Comparison of ENCODE assay signal across 19 cellular contexts in the genomic region with DNA sequence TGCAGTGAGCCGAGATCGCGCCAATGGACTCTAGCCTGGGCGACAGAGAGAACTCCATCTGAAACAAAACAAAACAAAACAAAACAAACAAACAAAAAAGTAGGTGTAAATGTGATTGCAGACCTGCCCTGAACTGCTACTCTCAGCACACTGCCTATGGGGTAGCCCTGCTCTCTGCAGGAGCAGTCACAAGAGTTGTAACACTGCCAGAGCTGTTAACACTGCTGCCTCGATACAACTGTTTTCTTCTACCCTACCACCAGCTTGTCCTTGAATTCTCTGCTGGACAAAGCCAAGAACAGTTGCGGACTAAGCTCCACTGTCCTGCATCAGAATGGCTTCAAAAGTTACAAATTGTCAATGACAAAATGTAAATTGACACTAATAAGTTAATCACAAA.
"Had no signal": no experiment of that assay in that cellular context is flagged by ENCODE, and none has a peak within 500 bp of the region (broad histone marks: within the 10 kb centered on the region; RNA-seq: fewer than 3 reads in every experiment).

No MANE protein-coding gene starts in this region.

- H3K4me3 ChIP-seq: body of pancreas, cardiac muscle cell, mucosa of descending colon, uterus had no signal

- ATAC-seq: activated CD8-positive, alpha-beta T cell treated with anti-CD3 and anti-CD28 coated beads, Interleukin-2, amount 10 ng/mL, durations not matched to agents 7 days and 5 days; activated naive CD8-positive, alpha-beta T cell treated with anti-CD3 and anti-CD28 coated beads, Interleukin-2, amount 50 U/mL, for 24 hours; body of pancreas; effector memory CD8-positive, alpha-beta T cell; esophagus mucosa; left ventricle myocardium superior; mucosa of descending colon had no signal

- H3K36me3 ChIP-seq: cardiac muscle cell, uterus, WERI-Rb-1 had no signal

- H3K27ac ChIP-seq: body of pancreas, cardiac muscle cell, uterus, WERI-Rb-1 had no signal

- H3K4me1 ChIP-seq: uterus had no signal

- DNase-seq: activated CD4-positive, alpha-beta T cell treated with anti-CD3 and anti-CD28 coated beads for 1 hour; activated CD4-positive, alpha-beta T cell treated with anti-CD3 and anti-CD28 coated beads, Interleukin-2, amount 50 U/mL, for 1 hour; activated CD8-positive, alpha-beta T cell treated with anti-CD3 and anti-CD28 coated beads, Interleukin-2, amount 10 ng/mL, durations not matched to agents 7 days and 5 days; activated gamma-delta T cell; activated naive CD4-positive, alpha-beta T cell treated with anti-CD3 and anti-CD28 coated beads, Interleukin-2, amount 50 U/mL, for 16 hours; activated naive CD8-positive, alpha-beta T cell treated with anti-CD3 and anti-CD28 coated beads, Interleukin-2, amount 50 U/mL, for 24 hours; body of pancreas; effector memory CD8-positive, alpha-beta T cell; left ventricle myocardium superior; mammary epithelial cell; mucosa of descending colon; occipital lobe; stimulated activated CD4-positive, alpha-beta T cell treated with anti-CD3 and anti-CD28 coated beads, Interleukin-4, amount 100 ng/mL, for 1 hour; stimulated activated naive CD4-positive, alpha-beta T cell; trophoblast cell; uterus; WERI-Rb-1 had no signal

- H3K9me3 ChIP-seq: body of pancreas, mucosa of descending colon, uterus had no signal

- H3K27me3 ChIP-seq: body of pancreas, cardiac muscle cell, uterus had no signal
